In the genomic region with DNA sequence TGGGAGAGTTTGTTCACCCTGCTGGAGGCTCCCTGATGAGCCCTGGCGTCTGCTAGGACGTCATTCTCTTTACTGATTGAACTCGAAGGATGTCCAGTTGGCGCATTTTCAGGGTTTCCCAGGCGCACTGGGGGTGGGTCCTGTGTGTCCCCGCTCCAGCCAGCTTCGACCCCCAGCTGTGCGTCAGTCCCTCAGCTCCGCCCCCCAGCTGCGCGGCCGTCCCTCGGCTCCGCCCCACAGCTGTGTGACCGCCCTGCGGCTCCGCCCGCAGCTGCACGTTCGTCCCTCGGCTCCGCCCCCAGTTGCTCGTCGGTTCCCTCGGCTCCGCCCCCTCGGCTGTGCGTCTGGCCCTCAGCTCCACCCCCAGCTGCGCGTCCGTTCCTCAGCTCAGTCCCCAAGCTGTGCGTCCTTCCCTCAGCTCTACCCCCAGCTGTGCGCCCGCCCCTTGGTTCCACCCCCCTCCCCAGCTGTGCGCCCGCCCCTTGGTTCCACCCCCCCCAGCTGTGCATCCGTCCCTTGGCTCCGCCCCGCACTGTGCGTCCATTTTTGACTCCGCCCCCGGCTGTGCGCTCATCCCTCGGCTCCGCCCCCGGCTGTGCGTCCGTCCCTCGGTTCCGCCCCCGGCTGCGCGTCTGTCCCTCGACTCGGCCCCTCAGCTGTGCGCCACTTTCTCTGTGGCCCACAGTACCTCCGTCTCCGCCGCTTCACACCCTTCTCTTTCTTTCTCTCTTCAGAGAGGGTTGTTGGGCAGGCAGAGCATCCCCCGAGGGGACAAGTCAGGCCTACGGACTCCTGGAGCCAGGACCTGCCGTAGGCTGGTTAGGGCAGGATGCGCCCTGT, we compare ENCODE assay signal across 7 cellular contexts.
A peak's percentile ranks its signal among the peaks of the same experiment; 100 is the strongest.
DNase-seq lines count a peak whose midpoint lies in the region; ATAC-seq and TF ChIP-seq lines count a peak whose summit lies in the region.

No MANE protein-coding gene starts in this region.

- H3K9me3 ChIP-seq in left lung, result no peaks in the 10 kb centered on the region

- ATAC-seq in GM18861 (IDR thresholded peaks at IDR 0.05; ENCODE audit: unreplicated experiment), result peak; percentile 77
- ATAC-seq in HG03064 (IDR thresholded peaks at IDR 0.05; ENCODE audit: low read depth, unreplicated experiment), result peak; percentile 93
- peak; percentile 75 for ATAC-seq in left lung

- DNase-seq in NCI-H524 (lab: John Stamatoyannopoulos, UW), result peak; percentile 79 to 88
- peak; percentile 96 for DNase-seq in activated CD4-positive, alpha-beta T cell treated with anti-CD3 and anti-CD28 coated beads, Interleukin-2, amount 10 ng/mL, durations not matched to agents 7 days and 5 days
- peak; percentile 99 for DNase-seq in left lung
- peak; percentile 95 to 98 for DNase-seq in stimulated activated CD4-positive, alpha-beta T cell treated with anti-CD3 and anti-CD28 coated beads, Interleukin-2, amount 100 ng/mL, for 24 hours

- no peaks in the 10 kb centered on the region for H3K9me3 Mint-ChIP-seq in activated CD4-positive, alpha-beta T cell treated with anti-CD3 and anti-CD28 coated beads, Interleukin-2, amount 10 ng/mL, durations not matched to agents 7 days and 5 days
- no peaks in the 10 kb centered on the region for H3K9me3 Mint-ChIP-seq in dendritic cell treated with granulocyte-macrophage colony-stimulating factor and Interleukin-4, amounts not matched to agents 40 ng/mL and 50 ng/mL, for 4 days

- POLR2A ChIA-PET in activated CD4-positive, alpha-beta T cell treated with anti-CD3 and anti-CD28 coated beads, Interleukin-2, amount 10 ng/mL, durations not matched to agents 7 days and 5 days (lab: Charles Lee), result interaction anchor here (0.6 to 0.7 kb wide), 2 partner anchors 213 to 389 kb away, joined by 3 read pairs; no protein-coding TSS in a partner anchor

- no peak for TF ChIP-seq CTCF in left lung (IDR thresholded peaks at IDR 0.05)

- CTCF ChIA-PET in activated CD4-positive, alpha-beta T cell treated with anti-CD3 and anti-CD28 coated beads, Interleukin-2, amount 10 ng/mL, durations not matched to agents 7 days and 5 days (lab: Charles Lee), result interaction anchor here (0.8 to 1.5 kb wide), 3 partner anchors 15 to 62 kb away, joined by 3 read pairs; a partner anchor contains a TSS

- H3K27ac Mint-ChIP-seq in activated CD4-positive, alpha-beta T cell treated with anti-CD3 and anti-CD28 coated beads, Interleukin-2, amount 10 ng/mL, durations not matched to agents 7 days and 5 days, result peak overlapping the region; percentile 81
- peak overlapping the region; percentile 80 for H3K27ac Mint-ChIP-seq in dendritic cell treated with granulocyte-macrophage colony-stimulating factor and Interleukin-4, amounts not matched to agents 40 ng/mL and 50 ng/mL, for 4 days

- H3K27me3 ChIP-seq in left lung, result peaks cover 0 to 4% of the 10 kb centered on the region in 2 donors

- H3K4me1 ChIP-seq in left lung, result peaks cover 24 to 43% of the 10 kb centered on the region in 2 donors

- intact Hi-C loops in dendritic cell treated with granulocyte-macrophage colony-stimulating factor and Interleukin-4, amounts not matched to agents 40 ng/mL and 50 ng/mL, for 4 days (cut with micrococcal nuclease), result no loop called here
- intact Hi-C loops in left lung (cut with DNase I), result no loop called here

- peaks cover 11% of the 10 kb centered on the region for H3K4me1 Mint-ChIP-seq in activated CD4-positive, alpha-beta T cell treated with anti-CD3 and anti-CD28 coated beads, Interleukin-2, amount 10 ng/mL, durations not matched to agents 7 days and 5 days
- H3K4me1 Mint-ChIP-seq in dendritic cell treated with granulocyte-macrophage colony-stimulating factor and Interleukin-4, amounts not matched to agents 40 ng/mL and 50 ng/mL, for 4 days (ENCODE audit: low read depth), result peaks cover 32% of the 10 kb centered on the region

- H3K27ac ChIP-seq in left lung, result peak overlapping the region; percentile 71 to 90

- H3K27me3 Mint-ChIP-seq in activated CD4-positive, alpha-beta T cell treated with anti-CD3 and anti-CD28 coated beads, Interleukin-2, amount 10 ng/mL, durations not matched to agents 7 days and 5 days, result no peaks in the 10 kb centered on the region
- peaks cover 34% of the 10 kb centered on the region for H3K27me3 Mint-ChIP-seq in dendritic cell treated with granulocyte-macrophage colony-stimulating factor and Interleukin-4, amounts not matched to agents 40 ng/mL and 50 ng/mL, for 4 days

- peak overlapping the region; percentile 28 to 46 for H3K4me3 ChIP-seq in left lung

- H3K36me3 Mint-ChIP-seq in activated CD4-positive, alpha-beta T cell treated with anti-CD3 and anti-CD28 coated beads, Interleukin-2, amount 10 ng/mL, durations not matched to agents 7 days and 5 days (ENCODE audit: low read depth), result no peaks in the 10 kb centered on the region
- H3K36me3 Mint-ChIP-seq in dendritic cell treated with granulocyte-macrophage colony-stimulating factor and Interleukin-4, amounts not matched to agents 40 ng/mL and 50 ng/mL, for 4 days (ENCODE audit: low read depth), result no peaks in the 10 kb centered on the region

- no peaks in the 10 kb centered on the region for H3K36me3 ChIP-seq in left lung

- peak overlapping the region; percentile 69 for H3K4me3 Mint-ChIP-seq in activated CD4-positive, alpha-beta T cell treated with anti-CD3 and anti-CD28 coated beads, Interleukin-2, amount 10 ng/mL, durations not matched to agents 7 days and 5 days
- H3K4me3 Mint-ChIP-seq in dendritic cell treated with granulocyte-macrophage colony-stimulating factor and Interleukin-4, amounts not matched to agents 40 ng/mL and 50 ng/mL, for 4 days, result peak overlapping the region; percentile 79

Comparison
In these comparisons a context has a peak if more than half of its experiments do, and no peak if none do; other contexts are left out.
1. Peak in every context shown above with its lines: DNase-seq, ATAC-seq, H3K4me3 ChIP-seq and H3K27ac ChIP-seq.